8 cellular contexts compared by ENCODE assay signal in the genomic region with DNA sequence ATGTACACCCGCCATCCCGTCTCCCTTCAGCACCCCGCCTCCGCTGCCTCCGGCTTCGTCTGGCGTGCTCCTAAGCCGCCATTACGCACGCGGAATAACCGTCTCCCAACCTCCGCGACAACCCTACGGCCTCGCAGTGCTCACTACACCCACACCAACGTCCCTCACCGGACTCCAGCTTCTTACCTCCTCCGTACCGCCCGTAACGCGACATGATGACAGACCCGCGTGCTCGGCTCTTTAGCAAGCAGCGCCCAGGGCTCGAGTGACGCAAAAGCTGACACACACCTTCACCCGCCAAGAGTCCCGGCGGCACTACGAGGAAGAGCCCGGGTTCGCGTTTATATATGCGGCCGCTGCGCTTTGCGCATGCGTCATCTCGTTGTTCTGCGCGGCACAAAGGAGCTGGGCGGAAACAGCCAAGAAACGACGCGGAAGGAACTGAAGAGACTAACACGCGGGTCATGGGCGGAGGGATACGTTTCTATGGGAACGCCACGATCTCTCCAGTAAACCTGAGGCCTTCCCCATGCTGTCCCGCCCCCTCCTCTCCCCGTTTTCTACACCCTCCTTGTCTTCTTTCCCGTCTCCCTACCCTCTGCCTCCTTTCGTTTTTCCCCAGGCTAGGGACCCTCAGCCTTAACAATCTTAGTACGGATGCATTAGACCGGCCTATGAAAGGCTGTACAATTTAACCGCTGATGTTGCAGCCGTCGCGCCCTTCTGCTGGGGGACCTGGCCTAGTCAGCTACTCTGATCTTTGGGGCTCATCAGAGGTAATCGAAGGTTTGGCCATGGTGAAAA. TPM values are rescaled to one million over a fixed set of nuclear protein-coding genes. Genes with fewer than 3 reads are reported as not detected.
A peak's percentile ranks its signal among the peaks of the same experiment; 100 is the strongest.
DNase-seq lines count a peak whose midpoint lies in the region; ATAC-seq and TF ChIP-seq lines count a peak whose summit lies in the region.

A gene (minus strand): TSS at position 319 of the 804 bp plus-strand sequence. CDS start 105 bp downstream, at position 214.

- H3K9me3 Mint-ChIP-seq in activated naive CD4-positive, alpha-beta T cell treated with anti-CD3 and anti-CD28 coated beads, Interleukin-2, amount 50 U/mL, for 24 hours: no peaks in the 10 kb centered on the region

- H3K27ac Mint-ChIP-seq in activated naive CD4-positive, alpha-beta T cell treated with anti-CD3 and anti-CD28 coated beads, Interleukin-2, amount 50 U/mL, for 24 hours: peak within 1 kb of the TSS; percentile 99

- DNase-seq in GM04504 (ENCODE audit: low read depth) (peak; percentile 99), NCI-H1092 (lab: John Stamatoyannopoulos, UW) (peak; percentile 94), globus pallidus (ENCODE audit: low spot score) (peak; percentile 98), nucleus accumbens (lab: John Stamatoyannopoulos, UW) (peak; percentile 71 to 98 (median 95)), suprapubic skin (ENCODE audit: low spot score in 2 of 2) (peak; percentile 99)

- peaks cover 39% of the 10 kb centered on the region for H3K36me3 Mint-ChIP-seq in activated naive CD4-positive, alpha-beta T cell treated with anti-CD3 and anti-CD28 coated beads, Interleukin-2, amount 50 U/mL, for 24 hours

- TF ChIP-seq POLR2A in suprapubic skin (IDR thresholded peaks at IDR 0.05): peak; percentile 100

- H3K4me1 ChIP-seq in suprapubic skin: peaks cover 45% of the 10 kb centered on the region

- peak within 1 kb of the TSS; percentile 97 for H3K4me3 Mint-ChIP-seq in activated naive CD4-positive, alpha-beta T cell treated with anti-CD3 and anti-CD28 coated beads, Interleukin-2, amount 50 U/mL, for 24 hours

- WGBS in suprapubic skin: under 1% methylated on average over 65 of the region's 65 CpGs

- peak within 1 kb of the TSS; percentile 93 for H3K4me3 ChIP-seq in suprapubic skin

- peaks cover 52% of the 10 kb centered on the region for H3K4me1 Mint-ChIP-seq in activated naive CD4-positive, alpha-beta T cell treated with anti-CD3 and anti-CD28 coated beads, Interleukin-2, amount 50 U/mL, for 24 hours

- TF ChIP-seq EP300 in suprapubic skin (IDR thresholded peaks at IDR 0.05): no peak

- H3K27ac ChIP-seq in suprapubic skin: peak within 1 kb of the TSS; percentile 100

- H3K27me3 Mint-ChIP-seq in activated naive CD4-positive, alpha-beta T cell treated with anti-CD3 and anti-CD28 coated beads, Interleukin-2, amount 50 U/mL, for 24 hours: no peaks in the 10 kb centered on the region

- no peaks in the 10 kb centered on the region for H3K9me3 ChIP-seq in suprapubic skin

- peak; percentile 72 for ATAC-seq in HG02571 (IDR thresholded peaks at IDR 0.05; ENCODE audit: unreplicated experiment)
- ATAC-seq in SK-N-SH treated with all-trans-retinoic acid at 6 μM for 48 hours: peak; percentile 83

- H3K36me3 ChIP-seq in suprapubic skin: peaks cover 30% of the 10 kb centered on the region

- H3K27me3 ChIP-seq in suprapubic skin: no peaks in the 10 kb centered on the region

- TF ChIP-seq CTCF in suprapubic skin (IDR thresholded peaks at IDR 0.05): no peak

TF ChIP-seq in SK-N-SH treated with all-trans-retinoic acid at 6 μM for 48 hours, 23 proteins besides CTCF, POLR2A, EP300 and RAD21 (continues in another document):
- TF ChIP-seq ZNF8 (CRISPR knock-in tag; IDR thresholded peaks at IDR 0.05) (peak; percentile 64; the same call in 1 of the 2 replicates), SNAI2 (CRISPR knock-in tag; IDR thresholded peaks at IDR 0.05) (peak; percentile 75; the same call in 1 of the 2 replicates), TCF4 (CRISPR knock-in tag; IDR thresholded peaks at IDR 0.05; ENCODE audit: borderline replicate concordance) (no peak), ISL1 (CRISPR knock-in tag; IDR thresholded peaks at IDR 0.05) (no peak), ZNF70 (CRISPR knock-in tag; IDR thresholded peaks at IDR 0.05) (peak; percentile 68), PPARA (CRISPR knock-in tag; IDR thresholded peaks at IDR 0.05; ENCODE audit: borderline replicate concordance) (no peak), ARNTL (CRISPR knock-in tag; IDR thresholded peaks at IDR 0.05; ENCODE audit: borderline replicate concordance, low read depth) (peak; percentile 43; the same call in 1 of the 2 replicates), GLIS3 (CRISPR knock-in tag; IDR thresholded peaks at IDR 0.05) (peak; percentile 98), TOX (CRISPR knock-in tag; IDR thresholded peaks at IDR 0.05; ENCODE audit: borderline replicate concordance) (0 out of 2 replicates have a peak, but pooled peaks have one; percentile 46), BACH2 (CRISPR knock-in tag; IDR thresholded peaks at IDR 0.05; ENCODE audit: borderline replicate concordance) (no peak), OSR1 (CRISPR knock-in tag; IDR thresholded peaks at IDR 0.05) (no peak), RARB (CRISPR knock-in tag; IDR thresholded peaks at IDR 0.05) (peak; percentile 79; the same call in 1 of the 2 replicates), ESRRG (CRISPR knock-in tag; IDR thresholded peaks at IDR 0.05) (peak; percentile 92; the same call in 1 of the 2 replicates), ZFP3 (CRISPR knock-in tag; IDR thresholded peaks at IDR 0.05) (peak; percentile 74; the same call in 1 of the 2 replicates), ZNF565 (CRISPR knock-in tag; conservative IDR thresholded peaks at IDR 0.05; ENCODE audit: low read depth) (peak; percentile 86)
- TF ChIP-seq, protein P1, sequence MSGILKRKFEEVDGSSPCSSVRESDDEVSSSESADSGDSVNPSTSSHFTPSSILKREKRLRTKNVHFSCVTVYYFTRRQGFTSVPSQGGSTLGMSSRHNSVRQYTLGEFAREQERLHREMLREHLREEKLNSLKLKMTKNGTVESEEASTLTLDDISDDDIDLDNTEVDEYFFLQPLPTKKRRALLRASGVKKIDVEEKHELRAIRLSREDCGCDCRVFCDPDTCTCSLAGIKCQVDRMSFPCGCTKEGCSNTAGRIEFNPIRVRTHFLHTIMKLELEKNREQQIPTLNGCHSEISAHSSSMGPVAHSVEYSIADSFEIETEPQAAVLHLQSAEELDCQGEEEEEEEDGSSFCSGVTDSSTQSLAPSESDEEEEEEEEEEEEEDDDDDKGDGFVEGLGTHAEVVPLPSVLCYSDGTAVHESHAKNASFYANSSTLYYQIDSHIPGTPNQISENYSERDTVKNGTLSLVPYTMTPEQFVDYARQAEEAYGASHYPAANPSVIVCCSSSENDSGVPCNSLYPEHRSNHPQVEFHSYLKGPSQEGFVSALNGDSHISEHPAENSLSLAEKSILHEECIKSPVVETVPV (CRISPR knock-in tag; IDR thresholded peaks at IDR 0.05): peak; percentile 96
- TF ChIP-seq, protein P2, sequence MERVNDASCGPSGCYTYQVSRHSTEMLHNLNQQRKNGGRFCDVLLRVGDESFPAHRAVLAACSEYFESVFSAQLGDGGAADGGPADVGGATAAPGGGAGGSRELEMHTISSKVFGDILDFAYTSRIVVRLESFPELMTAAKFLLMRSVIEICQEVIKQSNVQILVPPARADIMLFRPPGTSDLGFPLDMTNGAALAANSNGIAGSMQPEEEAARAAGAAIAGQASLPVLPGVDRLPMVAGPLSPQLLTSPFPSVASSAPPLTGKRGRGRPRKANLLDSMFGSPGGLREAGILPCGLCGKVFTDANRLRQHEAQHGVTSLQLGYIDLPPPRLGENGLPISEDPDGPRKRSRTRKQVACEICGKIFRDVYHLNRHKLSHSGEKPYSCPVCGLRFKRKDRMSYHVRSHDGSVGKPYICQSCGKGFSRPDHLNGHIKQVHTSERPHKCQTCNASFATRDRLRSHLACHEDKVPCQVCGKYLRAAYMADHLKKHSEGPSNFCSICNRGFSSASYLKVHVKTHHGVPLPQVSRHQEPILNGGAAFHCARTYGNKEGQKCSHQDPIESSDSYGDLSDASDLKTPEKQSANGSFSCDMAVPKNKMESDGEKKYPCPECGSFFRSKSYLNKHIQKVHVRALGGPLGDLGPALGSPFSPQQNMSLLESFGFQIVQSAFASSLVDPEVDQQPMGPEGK (CRISPR knock-in tag; IDR thresholded peaks at IDR 0.05; ENCODE audit: borderline replicate concordance): 0 out of 2 replicates have a peak, but pooled peaks have one; percentile 49
- TF ChIP-seq, protein P3, sequence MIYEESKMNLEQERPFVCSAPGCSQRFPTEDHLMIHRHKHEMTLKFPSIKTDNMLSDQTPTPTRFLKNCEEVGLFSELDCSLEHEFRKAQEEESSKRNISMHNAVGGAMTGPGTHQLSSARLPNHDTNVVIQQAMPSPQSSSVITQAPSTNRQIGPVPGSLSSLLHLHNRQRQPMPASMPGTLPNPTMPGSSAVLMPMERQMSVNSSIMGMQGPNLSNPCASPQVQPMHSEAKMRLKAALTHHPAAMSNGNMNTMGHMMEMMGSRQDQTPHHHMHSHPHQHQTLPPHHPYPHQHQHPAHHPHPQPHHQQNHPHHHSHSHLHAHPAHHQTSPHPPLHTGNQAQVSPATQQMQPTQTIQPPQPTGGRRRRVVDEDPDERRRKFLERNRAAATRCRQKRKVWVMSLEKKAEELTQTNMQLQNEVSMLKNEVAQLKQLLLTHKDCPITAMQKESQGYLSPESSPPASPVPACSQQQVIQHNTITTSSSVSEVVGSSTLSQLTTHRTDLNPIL (CRISPR knock-in tag; IDR thresholded peaks at IDR 0.05; ENCODE audit: low read depth): peak; percentile 89
- TF ChIP-seq, protein P4, sequence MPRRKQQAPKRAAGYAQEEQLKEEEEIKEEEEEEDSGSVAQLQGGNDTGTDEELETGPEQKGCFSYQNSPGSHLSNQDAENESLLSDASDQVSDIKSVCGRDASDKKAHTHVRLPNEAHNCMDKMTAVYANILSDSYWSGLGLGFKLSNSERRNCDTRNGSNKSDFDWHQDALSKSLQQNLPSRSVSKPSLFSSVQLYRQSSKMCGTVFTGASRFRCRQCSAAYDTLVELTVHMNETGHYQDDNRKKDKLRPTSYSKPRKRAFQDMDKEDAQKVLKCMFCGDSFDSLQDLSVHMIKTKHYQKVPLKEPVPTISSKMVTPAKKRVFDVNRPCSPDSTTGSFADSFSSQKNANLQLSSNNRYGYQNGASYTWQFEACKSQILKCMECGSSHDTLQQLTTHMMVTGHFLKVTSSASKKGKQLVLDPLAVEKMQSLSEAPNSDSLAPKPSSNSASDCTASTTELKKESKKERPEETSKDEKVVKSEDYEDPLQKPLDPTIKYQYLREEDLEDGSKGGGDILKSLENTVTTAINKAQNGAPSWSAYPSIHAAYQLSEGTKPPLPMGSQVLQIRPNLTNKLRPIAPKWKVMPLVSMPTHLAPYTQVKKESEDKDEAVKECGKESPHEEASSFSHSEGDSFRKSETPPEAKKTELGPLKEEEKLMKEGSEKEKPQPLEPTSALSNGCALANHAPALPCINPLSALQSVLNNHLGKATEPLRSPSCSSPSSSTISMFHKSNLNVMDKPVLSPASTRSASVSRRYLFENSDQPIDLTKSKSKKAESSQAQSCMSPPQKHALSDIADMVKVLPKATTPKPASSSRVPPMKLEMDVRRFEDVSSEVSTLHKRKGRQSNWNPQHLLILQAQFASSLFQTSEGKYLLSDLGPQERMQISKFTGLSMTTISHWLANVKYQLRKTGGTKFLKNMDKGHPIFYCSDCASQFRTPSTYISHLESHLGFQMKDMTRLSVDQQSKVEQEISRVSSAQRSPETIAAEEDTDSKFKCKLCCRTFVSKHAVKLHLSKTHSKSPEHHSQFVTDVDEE (CRISPR knock-in tag; IDR thresholded peaks at IDR 0.05): peak; percentile 66

RNA-seq across cellular contexts. Expression of the gene that starts here (rescaled TPM):
- 100 to 1,000 TPM in 1 of 4 donors, 10 to 100 TPM in 3; 90.4 to 144 (median 94.2) TPM for total RNA-seq in suprapubic skin

Comparison
In these comparisons a context has a peak if more than half of its experiments do, and no peak if none do; other contexts are left out.
1. Peak in every context shown above with its lines: DNase-seq, ATAC-seq, H3K4me3 ChIP-seq and H3K27ac ChIP-seq.